ENCODE assay signal across 21 cellular contexts in the genomic region with DNA sequence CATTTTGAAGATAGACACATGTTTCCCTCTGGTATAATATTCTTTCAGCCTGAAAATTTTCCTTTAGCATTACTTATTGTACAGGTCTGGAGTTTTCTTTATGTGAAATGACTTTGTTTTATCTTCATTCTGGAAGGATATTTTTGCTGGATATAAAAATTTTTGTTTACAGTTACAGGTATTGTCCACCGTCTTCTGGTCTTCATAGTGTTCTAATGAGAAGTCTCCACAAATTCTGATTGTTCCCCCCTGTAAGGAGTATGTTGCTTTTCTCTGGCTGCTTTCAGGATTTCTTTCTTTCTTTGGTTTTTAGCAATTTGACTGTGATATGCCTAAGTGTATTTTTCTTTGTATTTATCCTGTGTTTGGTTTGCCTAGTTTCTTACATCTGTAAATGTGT.
"Had no signal": no experiment of that assay in that cellular context is flagged by ENCODE, and none has a peak within 500 bp of the region (broad histone marks: within the 10 kb centered on the region; RNA-seq: fewer than 3 reads in every experiment).

No MANE protein-coding gene starts in this region.

- H3K4me3 ChIP-seq: colonic mucosa, esophagus muscularis mucosa, gastroesophageal sphincter, heart left ventricle, left lung, lower lobe of right lung, mucosa of descending colon had no signal

- H3K27ac ChIP-seq: colonic mucosa, esophagus muscularis mucosa, foreskin keratinocyte, gastroesophageal sphincter, heart left ventricle, left lung, lower lobe of right lung had no signal

- DNase-seq: colonic mucosa; cortex of kidney; effector CD8-positive, alpha-beta T cell; effector memory CD8-positive, alpha-beta T cell; endodermal cell; foreskin keratinocyte; heart left ventricle; hippocampal formation; left cardiac atrium; left lung; left ventricle myocardium superior; lower lobe of right lung; mesenchymal stem cell; mucosa of descending colon; naive B cell; naive thymus-derived CD8-positive, alpha-beta T cell had no signal

- H3K4me1 ChIP-seq: colonic mucosa, esophagus muscularis mucosa, foreskin keratinocyte, gastroesophageal sphincter, heart left ventricle, left lung, lower lobe of right lung had no signal

- FAIRE-seq: endometrium, endothelial cell of umbilical vein, frontal cortex had no signal

- H3K27me3 ChIP-seq: colonic mucosa, esophagus muscularis mucosa, foreskin keratinocyte, gastroesophageal sphincter, heart left ventricle, left lung had no signal

- ATAC-seq: effector memory CD8-positive, alpha-beta T cell; foreskin keratinocyte; gastroesophageal sphincter; heart left ventricle; left cardiac atrium; left lung; left ventricle myocardium superior; lower lobe of right lung; mucosa of descending colon; naive thymus-derived CD8-positive, alpha-beta T cell had no signal

- H3K9me3 ChIP-seq: colonic mucosa had no signal
